Comparison of ENCODE assay signal across 30 cellular contexts in the genomic region with DNA sequence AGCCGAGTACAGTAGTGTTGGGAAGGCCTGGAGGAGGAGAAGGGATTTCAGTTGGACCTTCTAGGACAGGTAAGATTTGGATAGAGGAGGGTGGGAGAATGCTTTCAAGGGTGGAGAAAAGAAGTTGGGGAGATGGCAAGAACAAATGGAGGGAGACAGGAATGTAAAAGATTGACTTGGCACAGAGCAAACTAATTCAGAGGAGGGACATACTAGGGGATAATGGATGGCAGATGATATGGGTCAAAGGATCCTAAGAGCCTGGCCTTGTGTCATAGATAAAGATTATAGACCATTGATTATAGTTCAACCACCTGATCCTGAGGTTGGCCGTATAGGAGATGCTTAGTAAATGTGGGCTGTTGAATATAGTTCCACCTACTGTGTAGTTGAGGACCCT. TPM values are rescaled to one million over a fixed set of nuclear protein-coding genes. Genes with fewer than 3 reads are reported as not detected.
A peak's percentile ranks its signal among the peaks of the same experiment; 100 is the strongest.
DNase-seq lines count a peak whose midpoint lies in the region; ATAC-seq, FAIRE-seq and TF ChIP-seq lines count a peak whose summit lies in the region.
"Had no signal": no experiment of that assay in that cellular context is flagged by ENCODE, and none has a peak within 500 bp of the region (broad histone marks: within the 10 kb centered on the region; RNA-seq: fewer than 3 reads in every experiment).

No MANE protein-coding gene starts in this region.

- no TSS peak for BruUV-seq in A673 (replicated peaks; lab: Mats Ljungman, UMichigan)

- peak overlapping the region; percentile 39 for H3K27ac Mint-ChIP-seq in activated T-cell treated with anti-CD3 and anti-CD28 coated beads, Interleukin-2, amount 50 U/mL, for 24 hours
- H3K27ac Mint-ChIP-seq in GM23338 (peak overlapping the region; percentile 25; the same call in 1 of the 2 replicates), astrocyte (ENCODE audit: unreplicated experiment) (peak overlapping the region; percentile 75), osteocyte (ENCODE audit: unreplicated experiment) (peak overlapping the region; percentile 25)
- H3K27ac Mint-ChIP-seq: CD8-positive, alpha-beta T cell; stimulated activated memory B cell treated with anti-CD40 and anti-IgM and Interleukin-4, amounts not matched to agents 10 μg/mL and 1 μg/mL and 100 μg/mL, for 72 hours had no signal

- peaks cover 41% of the 10 kb centered on the region for H3K4me1 Mint-ChIP-seq in activated T-cell treated with anti-CD3 and anti-CD28 coated beads, Interleukin-2, amount 50 U/mL, for 24 hours (ENCODE audit: low read depth)
- no peaks in the 10 kb centered on the region; the same call in 2 of the 3 replicates for H3K4me1 Mint-ChIP-seq in GM23338
- peaks cover 31% of the 10 kb centered on the region for H3K4me1 Mint-ChIP-seq in astrocyte (ENCODE audit: low read depth, unreplicated experiment)
- H3K4me1 Mint-ChIP-seq in osteocyte (ENCODE audit: unreplicated experiment): peaks cover 14% of the 10 kb centered on the region
- H3K4me1 Mint-ChIP-seq: neural crest cell had no signal

- no peaks in the 10 kb centered on the region for H3K9me3 ChIP-seq in astrocyte (ENCODE audit: insufficient read depth, low read depth, low read length)
- H3K9me3 ChIP-seq in A673 (ENCODE audit: low read depth, low read length, poor library complexity, severe bottlenecking): no peaks in the 10 kb centered on the region
- H3K9me3 ChIP-seq: pancreas, suprapubic skin, upper lobe of right lung had no signal

- H3K36me3 ChIP-seq in GM23338 (ENCODE audit: insufficient read depth) (peaks cover 72% of the 10 kb centered on the region), astrocyte (ENCODE audit: insufficient read depth, low read length) (peaks cover 49% of the 10 kb centered on the region), A673 (ENCODE audit: insufficient read depth, low read length, poor library complexity, severe bottlenecking) (peaks cover 86% of the 10 kb centered on the region)

- H3K9ac ChIP-seq in astrocyte (ENCODE audit: low read length): no peak overlapping the region

- H3K36me3 Mint-ChIP-seq in activated T-cell treated with anti-CD3 and anti-CD28 coated beads, Interleukin-2, amount 50 U/mL, for 24 hours (ENCODE audit: low read depth): peaks cover 97% of the 10 kb centered on the region
- peaks cover 92% of the 10 kb centered on the region for H3K36me3 Mint-ChIP-seq in GM23338 (ENCODE audit: low read depth)
- peaks cover 28% of the 10 kb centered on the region for H3K36me3 Mint-ChIP-seq in astrocyte (ENCODE audit: low read depth, unreplicated experiment)
- H3K36me3 Mint-ChIP-seq in osteocyte (ENCODE audit: unreplicated experiment): peaks cover 51% of the 10 kb centered on the region

- FAIRE-seq in astrocyte (lab: Jason Lieb, UNC): no peak
- FAIRE-seq: colon, GM12892, pancreas had no signal

- H4K20me1 ChIP-seq in GM23338 (replicated peaks; ENCODE audit: insufficient read depth): peaks cover 82% of the 10 kb centered on the region
- H4K20me1 ChIP-seq in astrocyte (ENCODE audit: insufficient read depth, low read length): peaks cover 82% of the 10 kb centered on the region

- peaks cover 4% of the 10 kb centered on the region; the same call in 1 of the 2 replicates for H3F3A ChIP-seq in GM23338 (replicated peaks; ENCODE audit: low read depth)

- intact Hi-C loops in A673 (cut with micrococcal nuclease; ENCODE audit: unreplicated experiment): no loop called here

- ATAC-seq in GM23338 (no peak), HG03280 (IDR thresholded peaks at IDR 0.05; ENCODE audit: unreplicated experiment) (no peak)
- ATAC-seq: CD8-positive, alpha-beta T cell; Panc1; pancreas; stimulated activated memory B cell treated with anti-CD40 and anti-IgM and Interleukin-4, amounts not matched to agents 10 μg/mL and 1 μg/mL and 100 μg/mL, for 72 hours; upper lobe of right lung had no signal

- no peak for TF ChIP-seq CTCF in GM23338 (conservative IDR thresholded peaks at IDR 0.05; ENCODE audit: low read depth in 2 of 2)
- TF ChIP-seq CTCF in astrocyte (IDR thresholded peaks at IDR 0.05; ENCODE audit: insufficient read depth, low read depth, low read length): no peak
- no peak for TF ChIP-seq CTCF in osteocyte (IDR thresholded peaks at IDR 0.05)
- TF ChIP-seq CTCF in A673 (conservative IDR thresholded peaks at IDR 0.05; ENCODE audit: low read depth, low read length): no peak

- DNase-seq in activated T-cell treated with anti-CD3 and anti-CD28 coated beads, Interleukin-2, amount 50 U/mL, for 24 hours: no peak
- DNase-seq in activated T-cell treated with anti-CD3 and anti-CD28 coated beads for 4 hours (no peak), GM23338 (ENCODE audit: low spot score) (no peak), astrocyte (ENCODE audit: low read depth) (no peak), osteocyte (ENCODE audit: extremely low spot score, unreplicated experiment) (no peak), DMS79 treated with DMSO at 0.1 percent for 48 hours (lab: John Stamatoyannopoulos, UW) (no peak), A673 (ENCODE audit: low spot score) (no peak)
- DNase-seq: activated CD4-positive, alpha-beta T cell treated with anti-CD3 and anti-CD28 coated beads for 1 hour; activated naive CD4-positive, alpha-beta T cell treated with Interleukin-2 at 50 U/mL for 16 hours; activated T-cell treated with anti-CD3 and anti-CD28 coated beads, Interleukin-2, amount 50 U/mL, for 1 hour; anterior cingulate cortex; CD8-positive, alpha-beta T cell; DMS 273 treated with DMSO at 0.1 percent for 48 hours; glutamatergic neuron; H9; MM.1S; NCI-H2029; NCI-H69; pancreas; Right ventricle myocardium superior; upper lobe of right lung had no signal

- H3K79me2 ChIP-seq in GM23338 (replicated peaks; ENCODE audit: insufficient read depth) (peaks cover 100% of the 10 kb centered on the region), astrocyte (ENCODE audit: insufficient read depth, low read length) (peaks cover 94% of the 10 kb centered on the region)

- H3K4me3 ChIP-seq in GM23338 (no peak overlapping the region), astrocyte (ENCODE audit: insufficient read depth, low read depth, low read length) (no peak overlapping the region), A673 (ENCODE audit: low read depth, low read length, poor library complexity, severe bottlenecking) (no peak overlapping the region)
- H3K4me3 ChIP-seq: pancreas, suprapubic skin, upper lobe of right lung had no signal

- H3K27ac ChIP-seq in GM23338 (ENCODE audit: low read depth): no peak overlapping the region
- no peak overlapping the region for H3K27ac ChIP-seq in astrocyte (ENCODE audit: low read depth, low read length)
- no peak overlapping the region for H3K27ac ChIP-seq in A673 (ENCODE audit: low read depth, low read length, poor library complexity, severe bottlenecking)
- H3K27ac ChIP-seq: HL-60, pancreas, suprapubic skin, upper lobe of right lung had no signal

- no peaks in the 10 kb centered on the region for H3K9me3 Mint-ChIP-seq in activated T-cell treated with anti-CD3 and anti-CD28 coated beads, Interleukin-2, amount 50 U/mL, for 24 hours
- H3K9me3 Mint-ChIP-seq in GM23338 (no peaks in the 10 kb centered on the region), astrocyte (ENCODE audit: unreplicated experiment) (no peaks in the 10 kb centered on the region), osteocyte (ENCODE audit: unreplicated experiment) (no peaks in the 10 kb centered on the region)
- H3K9me3 Mint-ChIP-seq: CD8-positive, alpha-beta T cell; H9; memory B cell; neural crest cell; stimulated activated memory B cell treated with anti-CD40 and anti-IgM and Interleukin-4, amounts not matched to agents 10 μg/mL and 1 μg/mL and 100 μg/mL, for 72 hours had no signal

- POLR2A ChIA-PET in A673 (lab: Charles Lee; ENCODE audit: low non-redundant PET): no interaction called here

- H3K4me2 ChIP-seq in GM23338 (no peak overlapping the region), astrocyte (ENCODE audit: low read length) (no peak overlapping the region)

- H2AFZ ChIP-seq in GM23338 (no peak overlapping the region), astrocyte (ENCODE audit: low read depth, low read length) (no peak overlapping the region)

- no peaks in the 10 kb centered on the region for H3K9me2 ChIP-seq in GM23338 (ENCODE audit: insufficient read depth)

- CTCF ChIA-PET in A673 (lab: Charles Lee): no interaction called here

- no peaks in the 10 kb centered on the region for H3K4me1 ChIP-seq in GM23338 (ENCODE audit: insufficient read depth)
- H3K4me1 ChIP-seq in astrocyte (ENCODE audit: insufficient read depth, low read length): peaks cover 2% of the 10 kb centered on the region
- H3K4me1 ChIP-seq in A673 (ENCODE audit: insufficient read depth, low read length, poor library complexity, severe bottlenecking): no peaks in the 10 kb centered on the region
- H3K4me1 ChIP-seq: suprapubic skin had no signal

- H3K27me3 Mint-ChIP-seq in activated T-cell treated with anti-CD3 and anti-CD28 coated beads, Interleukin-2, amount 50 U/mL, for 24 hours: no peaks in the 10 kb centered on the region
- H3K27me3 Mint-ChIP-seq in GM23338 (ENCODE audit: insufficient read depth, low read depth, poor library complexity) (peaks cover 3% of the 10 kb centered on the region), astrocyte (ENCODE audit: low read depth, unreplicated experiment) (no peaks in the 10 kb centered on the region), osteocyte (ENCODE audit: unreplicated experiment) (no peaks in the 10 kb centered on the region)
- H3K27me3 Mint-ChIP-seq: memory B cell; stimulated activated memory B cell treated with anti-CD40 and anti-IgM and Interleukin-4, amounts not matched to agents 10 μg/mL and 1 μg/mL and 100 μg/mL, for 72 hours had no signal

- H3K4me3 Mint-ChIP-seq in activated T-cell treated with anti-CD3 and anti-CD28 coated beads, Interleukin-2, amount 50 U/mL, for 24 hours: no peak overlapping the region
- H3K4me3 Mint-ChIP-seq in GM23338 (no peak overlapping the region), astrocyte (ENCODE audit: unreplicated experiment) (no peak overlapping the region), osteocyte (ENCODE audit: unreplicated experiment) (no peak overlapping the region)
- H3K4me3 Mint-ChIP-seq: CD8-positive, alpha-beta T cell; H9; memory B cell; neural crest cell; stimulated activated memory B cell treated with anti-CD40 and anti-IgM and Interleukin-4, amounts not matched to agents 10 μg/mL and 1 μg/mL and 100 μg/mL, for 72 hours had no signal

- no peaks in the 10 kb centered on the region for H3K27me3 ChIP-seq in GM23338 (ENCODE audit: insufficient read depth)
- no peaks in the 10 kb centered on the region for H3K27me3 ChIP-seq in astrocyte (ENCODE audit: insufficient read depth, low read length)
- no peaks in the 10 kb centered on the region for H3K27me3 ChIP-seq in A673 (replicated peaks; ENCODE audit: insufficient read depth, low read depth, low read length, poor library complexity)
- H3K27me3 ChIP-seq: pancreas, suprapubic skin, upper lobe of right lung had no signal

RNA-seq across cellular contexts. Expression of a gene that starts 12.4 kb away (rescaled TPM):
- total RNA-seq in GM23338 (2014; rRNA removed; shearing (Covaris generic)): 112 and 140 TPM in 2 replicates
- polyA plus RNA-seq in GM23338 (2016; fragmentation: Nextera tagmentation; extraction: Ambion mirVana): 101 and 103 TPM in 2 replicates
- total RNA-seq in astrocyte (71.9 and 83.9 TPM in 2 replicates), osteocyte (39.8 and 42.4 TPM in 2 replicates), A673 (2021) (121 and 145 TPM in 2 replicates)

RNA-seq across cellular contexts. Expression of a gene that starts 36.7 kb away (rescaled TPM):
- 34.7 and 51.9 TPM in 2 replicates for total RNA-seq in GM23338 (2014; rRNA removed; shearing (Covaris generic))
- 52.7 and 60.1 TPM in 2 replicates for polyA plus RNA-seq in GM23338 (2016; fragmentation: Nextera tagmentation; extraction: Ambion mirVana)
- total RNA-seq in astrocyte (12.1 and 15.3 TPM in 2 replicates), osteocyte (12.7 TPM in 2 replicates), A673 (2021) (18.3 and 21.3 TPM in 2 replicates)

Comparison
In these comparisons a context has a peak if more than half of its experiments do, and no peak if none do; other contexts are left out.
1. H3K27ac Mint-ChIP-seq: peak in every context shown above with its lines; median percentile 75 in astrocyte; 39 in activated T-cell treated with anti-CD3 and anti-CD28 coated beads, Interleukin-2, amount 50 U/mL, for 24 hours; 25 in GM23338; 25 in osteocyte.